ENCODE assay signal across 10 cellular contexts in the genomic region with DNA sequence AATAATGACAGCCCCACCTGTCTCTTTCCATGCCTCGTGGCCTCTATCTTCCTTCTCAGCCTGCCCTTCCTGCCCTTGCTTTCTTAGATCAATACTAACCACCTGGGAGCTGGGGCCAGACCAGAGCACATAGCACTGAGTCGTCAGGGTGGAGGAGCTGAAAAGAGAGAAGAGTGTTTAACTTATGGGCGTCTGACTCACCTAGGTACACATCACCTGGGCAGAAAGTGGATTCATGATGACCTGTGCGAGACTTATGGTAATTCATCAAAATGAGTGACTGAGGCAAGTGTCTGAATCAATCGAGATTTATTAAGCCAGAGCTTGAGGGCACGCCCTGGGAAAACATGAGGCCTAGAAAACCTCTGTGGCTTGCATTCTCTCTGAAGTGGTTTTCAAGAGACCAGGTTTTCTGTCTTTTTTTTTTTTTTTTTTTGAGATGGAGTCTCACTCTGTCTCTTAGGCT. TPM values are rescaled to one million over a fixed set of nuclear protein-coding genes. Genes with fewer than 3 reads are reported as not detected.
A peak's percentile ranks its signal among the peaks of the same experiment; 100 is the strongest.
DNase-seq lines count a peak whose midpoint lies in the region; ATAC-seq and TF ChIP-seq lines count a peak whose summit lies in the region.
"Had no signal": no experiment of that assay in that cellular context is flagged by ENCODE, and none has a peak within 500 bp of the region (broad histone marks: within the 10 kb centered on the region; RNA-seq: fewer than 3 reads in every experiment).

No MANE protein-coding gene starts in this region.

- no peaks in the 10 kb centered on the region for H3K27me3 Mint-ChIP-seq in Calu3 (ENCODE audit: unreplicated experiment)
- peaks cover 67% of the 10 kb centered on the region for H3K27me3 Mint-ChIP-seq in activated naive CD4-positive, alpha-beta T cell treated with anti-CD3 and anti-CD28 coated beads for 36 hours (ENCODE audit: low read depth)
- H3K27me3 Mint-ChIP-seq in natural killer cell treated with Interleukin-12 subunit alpha and Interleukin-12 subunit beta and Interleukin-15 and Interleukin-18, amount 100 ng/mL, for 72 hours: peaks cover 32 to 39% of the 10 kb centered on the region in 2 donors

- no peaks in the 10 kb centered on the region for H3K9me3 ChIP-seq in PC-9 (ENCODE audit: insufficient read depth, low read depth)

- peaks cover 78% of the 10 kb centered on the region for H3F3A ChIP-seq in PC-9 (ENCODE audit: insufficient read depth, low read depth)

- peaks cover 31% of the 10 kb centered on the region for H3K36me3 Mint-ChIP-seq in Calu3 (ENCODE audit: insufficient read depth, unreplicated experiment)
- H3K36me3 Mint-ChIP-seq in activated naive CD4-positive, alpha-beta T cell treated with anti-CD3 and anti-CD28 coated beads for 36 hours (ENCODE audit: low read depth): no peaks in the 10 kb centered on the region
- no peaks in the 10 kb centered on the region for H3K36me3 Mint-ChIP-seq in natural killer cell treated with Interleukin-12 subunit alpha and Interleukin-12 subunit beta and Interleukin-15 and Interleukin-18, amount 100 ng/mL, for 72 hours

- H3K9me2 ChIP-seq in PC-9 (ENCODE audit: insufficient read depth): no peaks in the 10 kb centered on the region

- peaks cover 2% of the 10 kb centered on the region for H3K9me3 Mint-ChIP-seq in Calu3 (ENCODE audit: low read depth, unreplicated experiment)
- no peaks in the 10 kb centered on the region for H3K9me3 Mint-ChIP-seq in activated naive CD4-positive, alpha-beta T cell treated with anti-CD3 and anti-CD28 coated beads for 36 hours
- H3K9me3 Mint-ChIP-seq in natural killer cell treated with Interleukin-12 subunit alpha and Interleukin-12 subunit beta and Interleukin-15 and Interleukin-18, amount 100 ng/mL, for 72 hours: no peaks in the 10 kb centered on the region

- peak overlapping the region; percentile 50 for H3K4me3 Mint-ChIP-seq in Calu3 (ENCODE audit: low read depth, unreplicated experiment)
- no peak overlapping the region for H3K4me3 Mint-ChIP-seq in activated naive CD4-positive, alpha-beta T cell treated with anti-CD3 and anti-CD28 coated beads for 36 hours
- no peak overlapping the region for H3K4me3 Mint-ChIP-seq in natural killer cell treated with Interleukin-12 subunit alpha and Interleukin-12 subunit beta and Interleukin-15 and Interleukin-18, amount 100 ng/mL, for 72 hours

- intact Hi-C loops in Calu3 (cut with micrococcal nuclease; ENCODE audit: unreplicated experiment): no loop called here
- intact Hi-C loops in PC-9 (cut with micrococcal nuclease; ENCODE audit: unreplicated experiment): loop anchor here (1.0 kb wide), 3 partner anchors 11 to 33 kb away; partner anchors contain the start of gene CEACAM6
- intact Hi-C loops in activated naive CD4-positive, alpha-beta T cell treated with anti-CD3 and anti-CD28 coated beads for 36 hours (cut with micrococcal nuclease): no loop called here

- no peak for ATAC-seq in natural killer cell treated with Interleukin-12 subunit alpha and Interleukin-12 subunit beta and Interleukin-15 and Interleukin-18, amount 100 ng/mL, for 72 hours
- no peak for ATAC-seq in SK-N-SH treated with all-trans-retinoic acid at 6 μM for 48 hours

- peak overlapping the region; percentile 100 for H3K27ac ChIP-seq in PC-9

- peaks cover 25% of the 10 kb centered on the region for H3K36me3 ChIP-seq in PC-9 (ENCODE audit: low read depth)

- H3K27ac Mint-ChIP-seq in Calu3 (ENCODE audit: unreplicated experiment): peak overlapping the region; percentile 99
- no peak overlapping the region for H3K27ac Mint-ChIP-seq in activated naive CD4-positive, alpha-beta T cell treated with anti-CD3 and anti-CD28 coated beads for 36 hours
- H3K27ac Mint-ChIP-seq in natural killer cell treated with Interleukin-12 subunit alpha and Interleukin-12 subunit beta and Interleukin-15 and Interleukin-18, amount 100 ng/mL, for 72 hours: no peak overlapping the region

- CTCF ChIA-PET in Calu3 (lab: Charles Lee): interaction anchor here (0.6 to 3.9 kb wide), 16 partner anchors 8 to 798 kb away, joined by 3 to 66 read pairs (median 6); partner anchors contain the start of gene CEACAM6
- CTCF ChIA-PET in PC-9 (lab: Charles Lee): interaction anchor here (0.7 to 1.8 kb wide), 3 partner anchors 20 to 28 kb away, joined by 4 to 23 read pairs (median 5); partner anchors contain the start of gene CEACAM6
- CTCF ChIA-PET in activated naive CD4-positive, alpha-beta T cell treated with anti-CD3 and anti-CD28 coated beads for 36 hours (lab: Charles Lee): interaction anchor here (0.6 to 6.3 kb wide), 8 partner anchors 10 to 326 kb away, joined by 3 to 67 read pairs (median 8); partner anchors contain the start of genes CEACAM3 and CEACAM6

- DNase-seq in Calu3: peak; percentile 90
- peak; percentile 90 to 100 for DNase-seq in PC-9
- peak; percentile 69 for DNase-seq in activated naive CD4-positive, alpha-beta T cell treated with anti-CD3 and anti-CD28 coated beads for 36 hours
- DNase-seq in stimulated activated CD4-positive, alpha-beta T cell treated with anti-CD3 and anti-CD28 coated beads, Interleukin-12 subunit alpha, Interleukin-12 subunit beta, amount 100 ng/mL, for 24 hours (ENCODE audit: low read depth in 2 of 2): peak; percentile 17 to 35
- DNase-seq in Kasumi-1 (lab: John Stamatoyannopoulos, UW): no peak
- DNase-seq in natural killer cell treated with Interleukin-12 subunit alpha and Interleukin-12 subunit beta and Interleukin-15 and Interleukin-18, amount 100 ng/mL, for 72 hours (ENCODE audit: low spot score): no peak
- no peak for DNase-seq in mesenteric fat pad (ENCODE audit: low spot score)
- DNase-seq: MV-4-11 had no signal

- POLR2A ChIA-PET in PC-9 (lab: Charles Lee; ENCODE audit: unreplicated experiment): interaction anchor here (0.6 to 1.4 kb wide), 7 partner anchors 9 to 39 kb away, joined by 4 to 27 read pairs (median 23); partner anchors contain the start of gene CEACAM6

- H3K4me3 ChIP-seq in PC-9: no peak overlapping the region
- H3K4me3 ChIP-seq: skin epidermis had no signal

- no peak for TF ChIP-seq CTCF in Calu3 (IDR thresholded peaks at IDR 0.05; ENCODE audit: unreplicated experiment)
- TF ChIP-seq CTCF in PC-9 (conservative IDR thresholded peaks at IDR 0.05): no peak

- peak overlapping the region; percentile 82 for H3K4me2 ChIP-seq in PC-9

- H3K4me1 Mint-ChIP-seq in Calu3 (ENCODE audit: low read depth, unreplicated experiment): peaks cover 83% of the 10 kb centered on the region
- H3K4me1 Mint-ChIP-seq in activated naive CD4-positive, alpha-beta T cell treated with anti-CD3 and anti-CD28 coated beads for 36 hours (ENCODE audit: low read depth): peaks cover 36% of the 10 kb centered on the region
- H3K4me1 Mint-ChIP-seq in natural killer cell treated with Interleukin-12 subunit alpha and Interleukin-12 subunit beta and Interleukin-15 and Interleukin-18, amount 100 ng/mL, for 72 hours (ENCODE audit: low read depth in 2 of 2): no peaks in the 10 kb centered on the region

- no peaks in the 10 kb centered on the region for H3K27me3 ChIP-seq in PC-9 (ENCODE audit: insufficient read depth, low read depth)

- peaks cover 90% of the 10 kb centered on the region for H3K4me1 ChIP-seq in PC-9 (replicated peaks; ENCODE audit: insufficient read depth)

- H4K20me1 ChIP-seq in PC-9 (ENCODE audit: insufficient read depth): no peaks in the 10 kb centered on the region

- BruUV-seq in Calu3 (replicated peaks; lab: Mats Ljungman, UMichigan): no TSS peak
- no TSS peak for BruUV-seq in PC-9 (replicated peaks; lab: Mats Ljungman, UMichigan)

- no peaks in the 10 kb centered on the region for H3K79me2 ChIP-seq in PC-9 (ENCODE audit: low read depth)

- no peak overlapping the region for H2AFZ ChIP-seq in PC-9

TF ChIP-seq in SK-N-SH treated with all-trans-retinoic acid at 6 μM for 48 hours, 23 proteins besides CTCF, POLR2A, EP300 and RAD21:
- TF ChIP-seq ESRRG (CRISPR knock-in tag; IDR thresholded peaks at IDR 0.05): no peak
- no peak for TF ChIP-seq OSR1 (CRISPR knock-in tag; IDR thresholded peaks at IDR 0.05)

RNA-seq across cellular contexts. Expression of gene CEACAM6, which starts 19.2 kb away (rescaled TPM):
- total RNA-seq in Calu3 (2022) (44.5 and 98.9 TPM in 2 replicates), PC-9 (2021) (265 and 468 TPM in 2 replicates), mesenteric fat pad (0.22 TPM)
- not detected for total RNA-seq in activated naive CD4-positive, alpha-beta T cell treated with anti-CD3 and anti-CD28 coated beads for 36 hours
- total RNA-seq in natural killer cell treated with Interleukin-12 subunit alpha and Interleukin-12 subunit beta and Interleukin-15 and Interleukin-18, amount 100 ng/mL, for 72 hours: not detected

RNA-seq across cellular contexts. Expression of gene CEACAM3, which starts 21.8 kb away (rescaled TPM):
- total RNA-seq in Calu3 (2022) (not detected in 2 replicates), PC-9 (2021) (not detected in 2 replicates), mesenteric fat pad (1.6 TPM)
- not detected for total RNA-seq in activated naive CD4-positive, alpha-beta T cell treated with anti-CD3 and anti-CD28 coated beads for 36 hours
- not detected for total RNA-seq in natural killer cell treated with Interleukin-12 subunit alpha and Interleukin-12 subunit beta and Interleukin-15 and Interleukin-18, amount 100 ng/mL, for 72 hours

Comparison
In these comparisons a context has a peak if more than half of its experiments do, and no peak if none do; other contexts are left out.
1. DNase-seq: peak in Calu3 (single experiment), PC-9 (2 of 2), activated naive CD4-positive, alpha-beta T cell treated with anti-CD3 and anti-CD28 coated beads for 36 hours (single experiment) and stimulated activated CD4-positive, alpha-beta T cell treated with anti-CD3 and anti-CD28 coated beads, Interleukin-12 subunit alpha, Interleukin-12 subunit beta, amount 100 ng/mL, for 24 hours (2 of 2); none in Kasumi-1 (0 of 2), natural killer cell treated with Interleukin-12 subunit alpha and Interleukin-12 subunit beta and Interleukin-15 and Interleukin-18, amount 100 ng/mL, for 72 hours (single experiment) and mesenteric fat pad (single experiment).
2. RNA of gene CEACAM6, which starts 19.2 kb away (total RNA-seq): 265 to 468 TPM in PC-9 and 44.5 to 98.9 TPM in Calu3; 0.22 TPM in mesenteric fat pad (single experiment), not detected in activated naive CD4-positive, alpha-beta T cell treated with anti-CD3 and anti-CD28 coated beads for 36 hours and not detected in natural killer cell treated with Interleukin-12 subunit alpha and Interleukin-12 subunit beta and Interleukin-15 and Interleukin-18, amount 100 ng/mL, for 72 hours; every median in the first group is over 10 times any median in the second.